8 cellular contexts compared by ENCODE assay signal in the genomic region with DNA sequence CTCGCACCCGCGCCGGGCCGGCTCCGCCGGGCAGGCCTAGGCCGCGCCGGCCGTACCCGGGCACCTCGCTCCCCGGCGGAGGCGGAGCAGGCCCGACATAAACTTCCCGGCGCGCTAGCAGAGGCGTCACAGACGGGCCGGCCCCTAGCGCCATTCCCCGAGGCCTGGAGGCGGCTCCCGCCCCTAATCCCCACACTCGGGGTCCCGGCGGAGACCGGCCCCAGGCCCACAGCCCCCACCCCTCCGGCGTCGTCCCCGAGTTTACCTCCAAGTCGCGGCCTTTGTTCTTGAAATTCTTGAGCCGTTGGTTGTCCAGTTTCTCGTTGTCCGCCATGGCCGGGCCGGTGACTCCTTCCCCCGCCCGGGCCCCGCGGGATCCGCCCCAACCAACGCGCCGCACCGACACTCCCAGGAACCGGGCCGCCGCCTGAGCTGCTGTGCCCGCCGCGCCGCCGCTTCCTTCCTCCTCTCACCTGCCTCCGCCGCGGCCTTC. TPM values are rescaled to one million over a fixed set of nuclear protein-coding genes. Genes with fewer than 3 reads are reported as not detected.
DNase-seq lines count a peak whose midpoint lies in the region; ATAC-seq and TF ChIP-seq lines count a peak whose summit lies in the region.

No MANE protein-coding gene starts in this region.

- H3K4me1 Mint-ChIP-seq in H9 (peaks cover 30 to 35% of the 10 kb centered on the region in 2 experiments), activated B cell treated with CpG ODN at 0.5 μM for 24 hours (peaks cover 60% of the 10 kb centered on the region)

- H3K27ac ChIP-seq in H9 (ENCODE audit: insufficient read length, low read depth, low read length) = no peak overlapping the region
- peak overlapping the region; percentile 82 to 98 for H3K27ac ChIP-seq in lung (ENCODE audit: low read depth in 1 of 2, low read length in 1 of 2)

- intact Hi-C loops in activated B cell treated with CpG ODN at 0.5 μM for 24 hours (cut with micrococcal nuclease) = loop anchor here (1.0 to 10.0 kb wide), 12 partner anchors 38 to 1920 kb away; partner anchors contain the start of genes GFM1, IFT80, IL12A and MFSD1

- no peak overlapping the region for H2BK20ac ChIP-seq in H9 (ENCODE audit: low read depth, low read length, poor library complexity, severe bottlenecking)

- H2AFZ ChIP-seq in H9 (ENCODE audit: low read length) = no peak overlapping the region

- no peak overlapping the region for H4K91ac ChIP-seq in H9 (ENCODE audit: insufficient read length, low read depth, low read length)

- no peak for TF ChIP-seq CTCF in H9 (conservative IDR thresholded peaks at IDR 0.05)
- no peak for TF ChIP-seq CTCF in LNCaP clone FGC (IDR thresholded peaks at IDR 0.05; ENCODE audit: control insufficient read depth, extremely low read depth, insufficient read depth)
- TF ChIP-seq CTCF in activated B cell treated with CpG ODN at 0.5 μM for 24 hours (IDR thresholded peaks at IDR 0.05) = no peak
- TF ChIP-seq CTCF in lung (IDR thresholded peaks at IDR 0.05; ENCODE audit: control extremely low read depth, extremely low read depth) = no peak

- H3K4me3 Mint-ChIP-seq in H9 (peak overlapping the region; percentile 94 to 96), activated B cell treated with CpG ODN at 0.5 μM for 24 hours (peak overlapping the region; percentile 95)

- H2BK120ac ChIP-seq in H9 (ENCODE audit: low read depth, low read length, poor library complexity, severe bottlenecking) = peak overlapping the region; percentile 99

- no peak overlapping the region for H3K23ac ChIP-seq in H9 (ENCODE audit: insufficient read length, low read depth, low read length)

- WGBS in H9 (ENCODE audit: extremely low coverage, insufficient read length, low lambda C conversion rate) = no CpG with 5 or more reads among the region's 62 CpGs
- WGBS in lung, 2 donors = 1% methylated on average over 44 to 62 of the region's 62 CpGs

- H3K4ac ChIP-seq in H9 (ENCODE audit: low read depth, low read length) = no peak overlapping the region; the same call in 1 of the 2 replicates

- no peaks in the 10 kb centered on the region for H4K20me1 ChIP-seq in H9 (ENCODE audit: control insufficient read depth, insufficient read depth, insufficient read length)

- H3K14ac ChIP-seq in H9 (ENCODE audit: insufficient read depth, low read length) = peak overlapping the region; percentile 92

- H3K79me2 ChIP-seq in H9 (ENCODE audit: insufficient read depth, low read length) = peaks cover 28% of the 10 kb centered on the region; the same call in 1 of the 2 replicates

- H3K9ac ChIP-seq in H9 (ENCODE audit: extremely low read depth, insufficient read length, low read length) = peak overlapping the region; percentile 70

- no peak overlapping the region for H4K5ac ChIP-seq in H9 (ENCODE audit: insufficient read length, low read depth, low read length)

- peak; percentile 47 for ATAC-seq in activated B cell treated with CpG ODN at 0.5 μM for 24 hours (ENCODE audit: low read depth)
- ATAC-seq in lung (ENCODE audit: insufficient read depth, low FRiP score) = peak; percentile 68

- no peaks in the 10 kb centered on the region for H3K27me3 ChIP-seq in H9 (ENCODE audit: insufficient read depth, low read length)
- H3K27me3 ChIP-seq in lung (ENCODE audit: control insufficient read depth, insufficient read depth) = no peaks in the 10 kb centered on the region

- H3K18ac ChIP-seq in H9 (ENCODE audit: insufficient read length, low read depth, low read length) = peak overlapping the region; percentile 93

- H3K27me3 Mint-ChIP-seq in H9 (ENCODE audit: low read depth) = peaks cover 2% of the 10 kb centered on the region; the same call in 1 of the 2 replicates
- no peaks in the 10 kb centered on the region for H3K27me3 Mint-ChIP-seq in activated B cell treated with CpG ODN at 0.5 μM for 24 hours

- H3K56ac ChIP-seq in H9 (ENCODE audit: insufficient read length, low read depth, low read length) = no peak overlapping the region

- H3K27ac Mint-ChIP-seq in H9 (peak overlapping the region in 2 of 3 experiments; percentile 49 to 52; a peak in 2 of 7 replicates), activated B cell treated with CpG ODN at 0.5 μM for 24 hours (peak overlapping the region; percentile 94)

- peaks cover 3 to 9% of the 10 kb centered on the region in 2 experiments; a peak in 3 of 5 replicates for H3K9me3 Mint-ChIP-seq in H9
- H3K9me3 Mint-ChIP-seq in activated B cell treated with CpG ODN at 0.5 μM for 24 hours = no peaks in the 10 kb centered on the region

- H3K36me3 ChIP-seq in lung (ENCODE audit: control insufficient read depth in 2 of 2, insufficient read depth in 2 of 2, low read length in 2 of 2) = peaks cover 0 to 2% of the 10 kb centered on the region in 2 donors

- no peak overlapping the region for H4K8ac ChIP-seq in H9 (replicated peaks; ENCODE audit: insufficient read length, low read depth, low read length)

- peak overlapping the region; percentile 94 for H3K4me2 ChIP-seq in H9 (ENCODE audit: insufficient read depth, insufficient read length, low read length)

- H3K4me1 ChIP-seq in H9 (ENCODE audit: insufficient read depth, low read length) (0 out of 2 replicates have a peak, but pooled peaks cover 2% of the 10 kb centered on the region), lung (ENCODE audit: control insufficient read depth in 2 of 2, insufficient read depth in 2 of 2, low read length in 2 of 2) (peaks cover 6 to 13% of the 10 kb centered on the region in 2 donors)

- CTCF ChIA-PET in activated B cell treated with CpG ODN at 0.5 μM for 24 hours (lab: Charles Lee) = no interaction called here

- H3K36me3 Mint-ChIP-seq in H9 (ENCODE audit: insufficient read depth in 1 of 3, low read depth in 3 of 3) = peaks cover 26 to 38% (median 27%) of the 10 kb centered on the region in 3 experiments
- H3K36me3 Mint-ChIP-seq in activated B cell treated with CpG ODN at 0.5 μM for 24 hours (ENCODE audit: low read depth) = peaks cover 24% of the 10 kb centered on the region

- H3T11ph ChIP-seq in H9 (ENCODE audit: low read length) = no peak overlapping the region

- H3K23me2 ChIP-seq in H9 (ENCODE audit: insufficient read length, low read depth, low read length, poor library complexity, severe bottlenecking) = peaks cover 14% of the 10 kb centered on the region

- peak overlapping the region; percentile 84 for H3K4me3 ChIP-seq in LNCaP clone FGC (ENCODE audit: low read depth, low read length)
- peak overlapping the region; percentile 87 for H3K4me3 ChIP-seq in lung

- H2AK5ac ChIP-seq in H9 (ENCODE audit: insufficient read length, low read length) = no peak overlapping the region

- peak; percentile 6 for DNase-seq in DMS153 (lab: John Stamatoyannopoulos, UW)
- no peak for DNase-seq in DMS153 treated with DMSO at 0.1 percent for 48 hours (lab: John Stamatoyannopoulos, UW; ENCODE audit: unreplicated experiment)
- peak; percentile 51 for DNase-seq in H9
- DNase-seq in LNCaP clone FGC (ENCODE audit: low read depth) = no peak
- no peak for DNase-seq in activated B cell treated with CpG ODN at 0.5 μM for 24 hours
- peak; percentile 21 to 73 for DNase-seq in dermis microvascular lymphatic vessel endothelial cell (ENCODE audit: low read depth in 2 of 2)
- peak; percentile 69 for DNase-seq in lung (ENCODE audit: low spot score)
- peak; percentile 48 for DNase-seq in stimulated activated CD8-positive, alpha-beta memory T cell treated with anti-CD3 and anti-CD28 coated beads, Interleukin-4, amount 100 ng/mL, for 24 hours (ENCODE audit: low read depth)

- no peak overlapping the region for H2BK5ac ChIP-seq in H9 (ENCODE audit: insufficient read length, low read length)

- peaks cover 3% of the 10 kb centered on the region for H3K79me1 ChIP-seq in H9 (ENCODE audit: insufficient read depth, low read depth, low read length, poor library complexity, severe bottlenecking)

- no peaks in the 10 kb centered on the region for H3K9me3 ChIP-seq in H9 (ENCODE audit: control insufficient read depth, low read depth, low read length)
- no peaks in the 10 kb centered on the region for H3K9me3 ChIP-seq in lung (ENCODE audit: control insufficient read depth in 2 of 2, insufficient read depth in 1 of 2, low read length in 1 of 2)

- no peak overlapping the region for H2BK15ac ChIP-seq in H9 (ENCODE audit: low read depth, low read length)

- POLR2A ChIA-PET in activated B cell treated with CpG ODN at 0.5 μM for 24 hours (lab: Charles Lee) = interaction anchor here (0.6 to 3.2 kb wide), 9 partner anchors 17 to 190 kb away, joined by 3 to 15 read pairs (median 6); partner anchors contain the start of genes PPM1L and TRIM59

- no peak overlapping the region for H2BK12ac ChIP-seq in H9 (ENCODE audit: insufficient read length, low read depth, low read length)

RNA-seq across cellular contexts. Expression of gene KPNA4, which starts 0.4 kb away (rescaled TPM):
- 76.7 and 81.0 TPM in 2 replicates for total RNA-seq in H9 (2021)
- total RNA-seq in activated B cell treated with CpG ODN at 0.5 μM for 24 hours = 43.4 and 46.7 TPM in 2 replicates
- total RNA-seq in dermis microvascular lymphatic vessel endothelial cell = 22.3 and 25.4 TPM in 2 replicates
- 10 to 100 TPM; 32.0 to 35.9 TPM for total RNA-seq in lung
- polyA plus RNA-seq in lung = 10 to 100 TPM; 12.5 to 15.1 TPM

Comparison
In these comparisons a context has a peak if more than half of its experiments do, and no peak if none do; other contexts are left out.
1. DNase-seq: peak in DMS153 (single experiment), H9 (single experiment), dermis microvascular lymphatic vessel endothelial cell (2 of 2), lung (single experiment) and stimulated activated CD8-positive, alpha-beta memory T cell treated with anti-CD3 and anti-CD28 coated beads, Interleukin-4, amount 100 ng/mL, for 24 hours (single experiment); none in DMS153 treated with DMSO at 0.1 percent for 48 hours (single experiment), LNCaP clone FGC (single experiment) and activated B cell treated with CpG ODN at 0.5 μM for 24 hours (single experiment).